In the genomic region with DNA sequence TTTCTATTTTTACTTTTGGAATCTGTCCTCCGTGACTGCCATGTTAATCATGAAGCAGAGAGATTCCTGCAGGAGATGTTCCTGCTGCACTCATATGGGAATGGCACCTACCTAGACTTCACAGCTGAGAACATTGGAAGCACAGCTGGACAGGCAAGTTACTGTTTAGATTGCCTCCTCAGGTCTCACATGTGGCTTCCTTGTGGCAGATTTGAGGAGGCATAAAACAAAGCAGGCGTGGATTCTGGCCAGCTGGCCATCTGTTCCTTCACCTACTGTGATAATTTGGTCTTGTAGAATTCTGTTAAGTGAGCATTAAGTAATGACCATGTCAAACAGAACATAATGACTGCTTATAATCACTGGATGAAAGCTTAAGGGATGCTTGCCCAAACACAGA, we compare ENCODE assay signal across 19 cellular contexts.
DNase-seq lines count a peak whose midpoint lies in the region; ATAC-seq and TF ChIP-seq lines count a peak whose summit lies in the region.
"Had no signal": no experiment of that assay in that cellular context is flagged by ENCODE, and none has a peak within 500 bp of the region (broad histone marks: within the 10 kb centered on the region; RNA-seq: fewer than 3 reads in every experiment).

No MANE protein-coding gene starts in this region.

- H3K9me3 ChIP-seq in cardiac muscle cell (ENCODE audit: low read depth), result no peaks in the 10 kb centered on the region
- H3K9me3 ChIP-seq in SJCRH30 (replicated peaks), result no peaks in the 10 kb centered on the region
- H3K9me3 ChIP-seq in endocrine pancreas (ENCODE audit: control insufficient read depth, low read length), result no peaks in the 10 kb centered on the region
- no peaks in the 10 kb centered on the region for H3K9me3 ChIP-seq in transverse colon
- H3K9me3 ChIP-seq: BLaER1, stomach had no signal

- H3K36me3 ChIP-seq in cardiac muscle cell, result no peaks in the 10 kb centered on the region
- H3K36me3 ChIP-seq in SJCRH30, result no peaks in the 10 kb centered on the region
- no peaks in the 10 kb centered on the region for H3K36me3 ChIP-seq in endocrine pancreas (ENCODE audit: control insufficient read depth, insufficient read depth, low read length)
- no peaks in the 10 kb centered on the region for H3K36me3 ChIP-seq in transverse colon
- H3K36me3 ChIP-seq: BLaER1, stomach had no signal

- no peaks in the 10 kb centered on the region for H3K9me3 Mint-ChIP-seq in T-helper 2 cell treated with Interferon-gamma antibody and Interleukin-4, amounts not matched to agents 5 μg/mL and 100 μg/mL, for 36 hours
- H3K9me3 Mint-ChIP-seq: activated T-cell treated with anti-CD3 and anti-CD28 coated beads, Interleukin-2, amount 50 U/mL, for 24 hours had no signal

- intact Hi-C loops in left ventricle myocardium superior (cut with micrococcal nuclease) (no loop called here), transverse colon (cut with DNase I; ENCODE audit: low total_unique reads) (no loop called here)

- H3K4me1 ChIP-seq in cardiac muscle cell (ENCODE audit: low read depth), result peaks cover 4% of the 10 kb centered on the region
- H3K4me1 ChIP-seq in SJCRH30, result peaks cover 17% of the 10 kb centered on the region
- H3K4me1 ChIP-seq in endocrine pancreas (ENCODE audit: control insufficient read depth, insufficient read depth, low read length), result no peaks in the 10 kb centered on the region
- no peaks in the 10 kb centered on the region for H3K4me1 ChIP-seq in transverse colon
- H3K4me1 ChIP-seq: BLaER1, stomach had no signal

- no peaks in the 10 kb centered on the region for H3K27me3 ChIP-seq in cardiac muscle cell
- no peaks in the 10 kb centered on the region for H3K27me3 ChIP-seq in SJCRH30
- no peaks in the 10 kb centered on the region for H3K27me3 ChIP-seq in endocrine pancreas (ENCODE audit: control insufficient read depth, insufficient read depth, low read length)
- no peaks in the 10 kb centered on the region for H3K27me3 ChIP-seq in transverse colon
- H3K27me3 ChIP-seq: BLaER1, stomach had no signal

- DNase-seq in cardiac muscle cell (ENCODE audit: low read depth in 1 of 2, low spot score in 1 of 2), result peak; percentile 5 to 30
- no peak for DNase-seq in left ventricle myocardium superior
- DNase-seq in SJCRH30, result peak; percentile 75 to 89
- DNase-seq in transverse colon, result peak; percentile 10
- DNase-seq in T-helper 2 cell treated with Interferon-gamma antibody and Interleukin-4, amounts not matched to agents 5 μg/mL and 100 μg/mL, for 36 hours (ENCODE audit: low spot score), result no peak
- no peak for DNase-seq in NK-92 (lab: John Stamatoyannopoulos, UW; ENCODE audit: unreplicated experiment)
- DNase-seq in stimulated activated naive CD4-positive, alpha-beta T cell (lab: John Stamatoyannopoulos, UW), result no peak
- DNase-seq: 8988T; activated naive CD4-positive, alpha-beta T cell treated with anti-CD3 and anti-CD28 coated beads, Interleukin-2, amount 50 U/mL, for 16 hours; activated T-cell treated with anti-CD3 and anti-CD28 coated beads, Interleukin-2, amount 50 U/mL, for 24 hours; DMS153; effector memory CD8-positive, alpha-beta T cell; Karpas-422; left cardiac atrium; right cardiac atrium; stomach had no signal

- WGBS in transverse colon (ENCODE audit: low coverage in 1 of 2), 2 donors, result 34% methylated on average over 2 of the region's 2 CpGs; no CpG with 5 or more reads in 1 of the 2 donors

- no peak for TF ChIP-seq EP300 in transverse colon (IDR thresholded peaks at IDR 0.05; ENCODE audit: low read depth)

- H3K4me3 Mint-ChIP-seq in T-helper 2 cell treated with Interferon-gamma antibody and Interleukin-4, amounts not matched to agents 5 μg/mL and 100 μg/mL, for 36 hours, result no peak overlapping the region
- H3K4me3 Mint-ChIP-seq: activated T-cell treated with anti-CD3 and anti-CD28 coated beads, Interleukin-2, amount 50 U/mL, for 24 hours; effector memory CD8-positive, alpha-beta T cell had no signal

- H3K9ac ChIP-seq in endocrine pancreas (ENCODE audit: control insufficient read depth, insufficient read depth, low read length), result no peak overlapping the region
- H3K9ac ChIP-seq: BLaER1 had no signal

- H3K4me1 Mint-ChIP-seq in T-helper 2 cell treated with Interferon-gamma antibody and Interleukin-4, amounts not matched to agents 5 μg/mL and 100 μg/mL, for 36 hours (ENCODE audit: low read depth), result no peaks in the 10 kb centered on the region

- TF ChIP-seq POLR2A in transverse colon (IDR thresholded peaks at IDR 0.05), result no peak

- in situ Hi-C loops in transverse colon (cut with MboI; ENCODE audit: low pct_ligation_motif_present in 1 of 4, low pct_unique_long_range_greater_than_20kb in 1 of 4, low sequenced_read_pairs in 3 of 4), result no loop called here

- no peak overlapping the region for H3K27ac ChIP-seq in cardiac muscle cell
- H3K27ac ChIP-seq in SJCRH30, result peak overlapping the region; percentile 4
- no peak overlapping the region for H3K27ac ChIP-seq in transverse colon
- H3K27ac ChIP-seq: BLaER1, stomach had no signal

- H3K27ac Mint-ChIP-seq in T-helper 2 cell treated with Interferon-gamma antibody and Interleukin-4, amounts not matched to agents 5 μg/mL and 100 μg/mL, for 36 hours, result no peak overlapping the region
- H3K27ac Mint-ChIP-seq: activated T-cell treated with anti-CD3 and anti-CD28 coated beads, Interleukin-2, amount 50 U/mL, for 24 hours; effector memory CD8-positive, alpha-beta T cell had no signal

- no peaks in the 10 kb centered on the region for H3K36me3 Mint-ChIP-seq in T-helper 2 cell treated with Interferon-gamma antibody and Interleukin-4, amounts not matched to agents 5 μg/mL and 100 μg/mL, for 36 hours (ENCODE audit: low read depth)

- no peaks in the 10 kb centered on the region for H3K27me3 Mint-ChIP-seq in T-helper 2 cell treated with Interferon-gamma antibody and Interleukin-4, amounts not matched to agents 5 μg/mL and 100 μg/mL, for 36 hours (ENCODE audit: low read depth)
- H3K27me3 Mint-ChIP-seq: activated T-cell treated with anti-CD3 and anti-CD28 coated beads, Interleukin-2, amount 50 U/mL, for 24 hours; effector memory CD8-positive, alpha-beta T cell had no signal

- ATAC-seq in left ventricle myocardium superior, result no peak
- ATAC-seq: effector memory CD8-positive, alpha-beta T cell; left cardiac atrium; Panc1; right cardiac atrium had no signal

- H3K4me3 ChIP-seq in cardiac muscle cell, result no peak overlapping the region
- H3K4me3 ChIP-seq in SJCRH30, result no peak overlapping the region
- H3K4me3 ChIP-seq in endocrine pancreas (ENCODE audit: control insufficient read depth, insufficient read depth, low read length), result peak overlapping the region; percentile 2
- H3K4me3 ChIP-seq in transverse colon, result no peak overlapping the region
- H3K4me3 ChIP-seq: BLaER1, stomach had no signal

- no peak for TF ChIP-seq CTCF in cardiac muscle cell (IDR thresholded peaks at IDR 0.05; ENCODE audit: low read depth, low read length)
- TF ChIP-seq CTCF in transverse colon (IDR thresholded peaks at IDR 0.05), result no peak

Comparison
In these comparisons a context has a peak if more than half of its experiments do, and no peak if none do; other contexts are left out.
1. DNase-seq: peak in cardiac muscle cell (2 of 2), SJCRH30 (2 of 2) and transverse colon (single experiment); none in left ventricle myocardium superior (single experiment), T-helper 2 cell treated with Interferon-gamma antibody and Interleukin-4, amounts not matched to agents 5 μg/mL and 100 μg/mL, for 36 hours (single experiment), NK-92 (single experiment) and stimulated activated naive CD4-positive, alpha-beta T cell (0 of 6).